ENCODE assay signal across 9 cellular contexts in genomic region chr1:28144203-28145135, GRCh38. TPM values are rescaled to one million over a fixed set of nuclear protein-coding genes. Genes with fewer than 3 reads are reported as not detected.
DNase-seq lines count a peak whose midpoint lies in the region; ATAC-seq and TF ChIP-seq lines count a peak whose summit lies in the region.
"Had no signal": no experiment of that assay in that cellular context is flagged by ENCODE, and none has a peak within 500 bp of the region (broad histone marks: within the 10 kb centered on the region; RNA-seq: fewer than 3 reads in every experiment).

No MANE protein-coding gene starts in this region.

- DNase-seq in activated T-cell treated with anti-CD3 and anti-CD28 coated beads for 24 hours (ENCODE audit: low read depth) (peak; percentile 7), activated T-cell treated with anti-CD3 and anti-CD28 coated beads for 4 hours (no peak), RWPE1 (ENCODE audit: low spot score) (peak; percentile 75), memory B cell (ENCODE audit: low spot score in 2 of 2) (no peak), HuH-7.5 (ENCODE audit: low spot score) (no peak), progenitor cell of endocrine pancreas (ENCODE audit: low spot score, unreplicated experiment) (no peak), GM23338 (ENCODE audit: low spot score) (no peak)
- DNase-seq: right lobe of liver had no signal

- H3K9me3 Mint-ChIP-seq in memory B cell (no peaks in the 10 kb centered on the region), progenitor cell of endocrine pancreas (ENCODE audit: low read depth) (no peaks in the 10 kb centered on the region), GM23338 (no peaks in the 10 kb centered on the region)

- H3K4me2 ChIP-seq in GM23338: no peak overlapping the region

- CTCF ChIA-PET in RWPE1 (lab: Yijun Ruan, JAX): interaction anchor here (0.6 kb wide), 1 partner anchor 23 kb away, joined by 3 read pairs; no protein-coding TSS in a partner anchor

- H3K27ac Mint-ChIP-seq in memory B cell (peak overlapping the region; percentile 53), progenitor cell of endocrine pancreas (no peak overlapping the region), GM23338 (no peak overlapping the region)

- H3K27ac ChIP-seq in RWPE1: no peak overlapping the region
- H3K27ac ChIP-seq in GM23338 (ENCODE audit: low read depth): no peak overlapping the region
- H3K27ac ChIP-seq: right lobe of liver had no signal

- H3K36me3 Mint-ChIP-seq in memory B cell (no peaks in the 10 kb centered on the region), progenitor cell of endocrine pancreas (ENCODE audit: insufficient read depth) (no peaks in the 10 kb centered on the region), GM23338 (ENCODE audit: low read depth) (no peaks in the 10 kb centered on the region)

- peak; percentile 55 for ATAC-seq in HG02840 (IDR thresholded peaks at IDR 0.05; ENCODE audit: low FRiP score, unreplicated experiment)
- peak; percentile 63 for ATAC-seq in memory B cell (ENCODE audit: low read depth)
- no peak for ATAC-seq in GM23338

- H3K4me1 Mint-ChIP-seq in memory B cell (peaks cover 22% of the 10 kb centered on the region), progenitor cell of endocrine pancreas (ENCODE audit: low read depth) (no peaks in the 10 kb centered on the region), GM23338 (peaks cover 15% of the 10 kb centered on the region; the same call in 2 of the 3 replicates)

- no peak overlapping the region for H3K4me3 ChIP-seq in GM23338
- H3K4me3 ChIP-seq: right lobe of liver had no signal

- peaks cover 5% of the 10 kb centered on the region; the same call in 1 of the 2 replicates for H3K9me2 ChIP-seq in GM23338 (ENCODE audit: insufficient read depth)

- H3K79me2 ChIP-seq in GM23338 (replicated peaks; ENCODE audit: insufficient read depth): no peaks in the 10 kb centered on the region

- no peak overlapping the region for H2AFZ ChIP-seq in GM23338

- H3K4me1 ChIP-seq in GM23338 (ENCODE audit: insufficient read depth): peaks cover 11% of the 10 kb centered on the region
- H3K4me1 ChIP-seq: right lobe of liver had no signal

- POLR2A ChIA-PET in RWPE1 (lab: Yijun Ruan, JAX; ENCODE audit: low non-redundant PET): no interaction called here

- TF ChIP-seq CTCF in RWPE1 (conservative IDR thresholded peaks at IDR 0.05; ENCODE audit: low read depth) (no peak), progenitor cell of endocrine pancreas (IDR thresholded peaks at IDR 0.05; ENCODE audit: unreplicated experiment) (no peak), GM23338 (conservative IDR thresholded peaks at IDR 0.05; ENCODE audit: low read depth in 2 of 2) (no peak)

- H3K4me3 Mint-ChIP-seq in memory B cell (no peak overlapping the region), progenitor cell of endocrine pancreas (ENCODE audit: low read depth) (no peak overlapping the region), GM23338 (no peak overlapping the region)

- no peaks in the 10 kb centered on the region for H3K27me3 ChIP-seq in GM23338 (ENCODE audit: insufficient read depth)
- H3K27me3 ChIP-seq: right lobe of liver had no signal

- no peaks in the 10 kb centered on the region for H3K36me3 ChIP-seq in GM23338 (ENCODE audit: insufficient read depth)
- H3K36me3 ChIP-seq: right lobe of liver had no signal

- H3K27me3 Mint-ChIP-seq in memory B cell (no peaks in the 10 kb centered on the region), progenitor cell of endocrine pancreas (no peaks in the 10 kb centered on the region), GM23338 (ENCODE audit: insufficient read depth, low read depth, poor library complexity) (peaks cover 4% of the 10 kb centered on the region)

- H3F3A ChIP-seq in GM23338 (replicated peaks; ENCODE audit: low read depth): no peaks in the 10 kb centered on the region

- H4K20me1 ChIP-seq in GM23338 (replicated peaks; ENCODE audit: insufficient read depth): no peaks in the 10 kb centered on the region; the same call in 1 of the 2 replicates

TF ChIP-seq in GM23338, 12 proteins besides CTCF, POLR2A, EP300 and RAD21 (continues in another document):
- TF ChIP-seq STAT1 (IDR thresholded peaks at IDR 0.05; ENCODE audit: unreplicated experiment) (no peak), ZNF114 (CRISPR knock-in tag; IDR thresholded peaks at IDR 0.05) (no peak), EZH2phosphoT487 (IDR thresholded peaks at IDR 0.05; ENCODE audit: unreplicated experiment) (no peak), ZNF331 (CRISPR knock-in tag; IDR thresholded peaks at IDR 0.05; ENCODE audit: low read depth) (no peak), REST (IDR thresholded peaks at IDR 0.05; ENCODE audit: unreplicated experiment) (no peak)

RNA-seq across cellular contexts. Expression of gene PTAFR, which starts 32.0 kb away (rescaled TPM):
- total RNA-seq in progenitor cell of endocrine pancreas: 0.19 and 0.27 TPM in 2 replicates
- 0.27 and 0.76 TPM in 2 replicates for total RNA-seq in GM23338 (2014; rRNA removed; shearing (Covaris generic))
- polyA plus RNA-seq in GM23338 (2016; fragmentation: Nextera tagmentation; extraction: Ambion mirVana): 0.29 and 0.49 TPM in 2 replicates

RNA-seq across cellular contexts. Expression of gene EYA3, which starts 56.1 kb away (rescaled TPM):
- total RNA-seq in progenitor cell of endocrine pancreas: 41.3 and 42.5 TPM in 2 replicates
- 25.5 and 33.6 TPM in 2 replicates for total RNA-seq in GM23338 (2014; rRNA removed; shearing (Covaris generic))
- polyA plus RNA-seq in GM23338 (2016; fragmentation: Nextera tagmentation; extraction: Ambion mirVana): 10.9 and 12.5 TPM in 2 replicates

Comparison
In these comparisons a context has a peak if more than half of its experiments do, and no peak if none do; other contexts are left out.
1. DNase-seq: peak in activated T-cell treated with anti-CD3 and anti-CD28 coated beads for 24 hours (single experiment) and RWPE1 (single experiment); none in activated T-cell treated with anti-CD3 and anti-CD28 coated beads for 4 hours (single experiment), memory B cell (0 of 2), HuH-7.5 (single experiment), progenitor cell of endocrine pancreas (single experiment) and GM23338 (single experiment).